8 cellular contexts compared by ENCODE assay signal in the genomic region with DNA sequence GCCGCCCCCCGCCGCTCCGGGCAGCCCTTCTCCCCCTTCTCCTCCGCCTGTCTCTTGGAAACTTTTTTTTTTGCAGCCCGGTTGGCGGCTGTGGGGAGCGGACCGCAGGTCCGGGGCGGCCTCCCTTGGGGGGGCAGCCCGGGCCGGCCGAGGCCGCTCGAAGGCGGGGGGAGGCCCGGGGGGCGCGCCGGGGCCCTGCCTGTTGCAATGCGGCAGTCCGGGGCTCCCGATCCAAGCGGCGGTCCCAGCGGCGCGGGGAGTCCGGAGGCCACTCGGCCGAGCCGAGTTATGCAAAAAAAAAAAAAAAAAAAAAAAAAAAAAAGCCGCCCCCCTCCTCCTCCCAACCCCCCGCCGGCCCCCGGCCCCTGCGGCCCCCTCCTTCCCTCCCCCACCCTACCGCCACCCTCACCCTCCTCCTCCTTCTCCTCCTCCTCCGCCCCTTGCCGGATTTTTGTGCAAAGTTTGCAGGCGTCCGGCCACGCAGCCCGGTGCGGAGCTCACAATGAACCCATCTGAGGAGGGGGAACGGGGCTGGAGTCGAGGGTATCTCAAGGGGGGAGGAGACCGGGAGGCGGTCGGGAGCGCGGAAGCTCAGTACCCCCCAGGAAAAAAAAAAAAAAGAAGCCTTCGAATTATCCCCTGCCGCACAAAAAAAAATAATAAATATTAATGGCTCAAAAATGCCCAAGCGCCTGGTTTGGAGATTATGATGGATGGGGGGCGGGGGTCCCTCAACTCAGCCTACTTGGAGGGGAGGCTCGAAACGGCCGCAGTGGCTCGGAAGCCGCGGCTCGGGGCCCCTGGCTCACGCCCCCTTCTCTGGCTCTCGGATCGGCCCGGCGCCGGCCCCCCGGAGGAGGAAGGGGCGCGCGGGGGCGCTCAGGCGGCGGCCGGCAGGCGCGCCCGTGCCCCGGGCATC. TPM values are rescaled to one million over a fixed set of nuclear protein-coding genes. Genes with fewer than 3 reads are reported as not detected.
A peak's percentile ranks its signal among the peaks of the same experiment; 100 is the strongest.
DNase-seq lines count a peak whose midpoint lies in the region; ATAC-seq and TF ChIP-seq lines count a peak whose summit lies in the region.

A gene (minus strand): TSS at position 291 of the 919 bp plus-strand sequence. CDS start 338 bp downstream, outside the sequence.

- no peaks in the 10 kb centered on the region for H3K36me3 ChIP-seq in hepatocyte (replicated peaks; ENCODE audit: insufficient read depth, low read depth)

- WGBS in hepatocyte (ENCODE audit: low lambda C conversion rate, missing lambda C conversion rate), result 1% methylated on average over 42 of the region's 82 CpGs

- no peak for TF ChIP-seq CTCF in hepatocyte (IDR thresholded peaks at IDR 0.05; ENCODE audit: poor library complexity)

- no peaks in the 10 kb centered on the region for H3K9me3 ChIP-seq in hepatocyte (ENCODE audit: low read depth)

- H3K4me1 Mint-ChIP-seq in activated CD4-positive, alpha-beta memory T cell treated with anti-CD3 and anti-CD28 coated beads, Interleukin-2, amount 10 ng/mL, durations not matched to agents 7 days and 5 days, result peaks cover 14% of the 10 kb centered on the region

- no peaks in the 10 kb centered on the region for H3K9me3 Mint-ChIP-seq in activated CD4-positive, alpha-beta memory T cell treated with anti-CD3 and anti-CD28 coated beads, Interleukin-2, amount 10 ng/mL, durations not matched to agents 7 days and 5 days

- no peak for ATAC-seq in HG02973 (IDR thresholded peaks at IDR 0.05; ENCODE audit: unreplicated experiment)
- ATAC-seq in GM19467 (IDR thresholded peaks at IDR 0.05; ENCODE audit: unreplicated experiment), result no peak

- POLR2A ChIA-PET in activated CD4-positive, alpha-beta memory T cell treated with anti-CD3 and anti-CD28 coated beads, Interleukin-2, amount 10 ng/mL, durations not matched to agents 7 days and 5 days (lab: Charles Lee), result no interaction called here

- H2AFZ ChIP-seq in hepatocyte, result peak within 1 kb of the TSS; percentile 52

- H3K4me3 Mint-ChIP-seq in activated CD4-positive, alpha-beta memory T cell treated with anti-CD3 and anti-CD28 coated beads, Interleukin-2, amount 10 ng/mL, durations not matched to agents 7 days and 5 days, result peak within 1 kb of the TSS; percentile 64

- H3K4me3 ChIP-seq in hepatocyte (peak within 1 kb of the TSS; percentile 61), skeletal muscle cell (ENCODE audit: low read depth, low read length) (peak within 1 kb of the TSS; percentile 55)

- peaks cover 16% of the 10 kb centered on the region for H4K20me1 ChIP-seq in hepatocyte (ENCODE audit: insufficient read depth, poor library complexity, severe bottlenecking)

- peak within 1 kb of the TSS; percentile 98 for H3K4me2 ChIP-seq in hepatocyte

- DNase-seq in NCI-H748 (lab: John Stamatoyannopoulos, UW; ENCODE audit: unreplicated experiment) (peak; percentile 19), NCI-H748 treated with DMSO at 0.1 percent for 48 hours (lab: John Stamatoyannopoulos, UW) (no peak), hepatocyte (ENCODE audit: low spot score) (peak; percentile 56), skeletal muscle cell (ENCODE audit: low read depth) (no peak), COR-L47 (lab: John Stamatoyannopoulos, UW) (no peak)
- DNase-seq in activated CD4-positive, alpha-beta memory T cell treated with anti-CD3 and anti-CD28 coated beads, Interleukin-2, amount 10 ng/mL, durations not matched to agents 7 days and 5 days, result no peak

- H3K27me3 Mint-ChIP-seq in activated CD4-positive, alpha-beta memory T cell treated with anti-CD3 and anti-CD28 coated beads, Interleukin-2, amount 10 ng/mL, durations not matched to agents 7 days and 5 days, result peaks cover 50% of the 10 kb centered on the region

- no peaks in the 10 kb centered on the region for H3K9me2 ChIP-seq in hepatocyte (replicated peaks; ENCODE audit: insufficient read depth)

- H3K79me2 ChIP-seq in hepatocyte, result peaks cover 37% of the 10 kb centered on the region

- peak within 1 kb of the TSS; percentile 98 for H3K27ac ChIP-seq in hepatocyte

- H3K4me1 ChIP-seq in hepatocyte (ENCODE audit: insufficient read depth), result peaks cover 46% of the 10 kb centered on the region

- H3K27ac Mint-ChIP-seq in activated CD4-positive, alpha-beta memory T cell treated with anti-CD3 and anti-CD28 coated beads, Interleukin-2, amount 10 ng/mL, durations not matched to agents 7 days and 5 days, result no peak within 1 kb of the TSS

- H3K36me3 Mint-ChIP-seq in activated CD4-positive, alpha-beta memory T cell treated with anti-CD3 and anti-CD28 coated beads, Interleukin-2, amount 10 ng/mL, durations not matched to agents 7 days and 5 days (ENCODE audit: low read depth), result no peaks in the 10 kb centered on the region

- CTCF ChIA-PET in activated CD4-positive, alpha-beta memory T cell treated with anti-CD3 and anti-CD28 coated beads, Interleukin-2, amount 10 ng/mL, durations not matched to agents 7 days and 5 days (lab: Charles Lee), result interaction anchor here (0.6 to 1.0 kb wide), 2 partner anchors 169 to 1357 kb away, joined by 3 read pairs; a partner anchor contains a TSS

- H3K27me3 ChIP-seq in hepatocyte, result no peaks in the 10 kb centered on the region

RNA-seq across cellular contexts. Expression of the gene that starts here (rescaled TPM):
- not detected for total RNA-seq in activated CD4-positive, alpha-beta memory T cell treated with anti-CD3 and anti-CD28 coated beads, Interleukin-2, amount 10 ng/mL, durations not matched to agents 7 days and 5 days
- total RNA-seq in hepatocyte, result 7.6 and 11.8 TPM in 2 replicates
- 9.6 and 11.3 TPM in 2 replicates for polyA plus RNA-seq in hepatocyte

Comparison
In these comparisons a context has a peak if more than half of its experiments do, and no peak if none do; other contexts are left out.
1. DNase-seq: peak in NCI-H748 (single experiment) and hepatocyte (single experiment); none in NCI-H748 treated with DMSO at 0.1 percent for 48 hours (single experiment), activated CD4-positive, alpha-beta memory T cell treated with anti-CD3 and anti-CD28 coated beads, Interleukin-2, amount 10 ng/mL, durations not matched to agents 7 days and 5 days (single experiment), skeletal muscle cell (single experiment) and COR-L47 (single experiment).